24 cellular contexts compared by ENCODE assay signal in genomic region chr3:188769833-188770232, GRCh38.
"Had no signal": no experiment of that assay in that cellular context is flagged by ENCODE, and none has a peak within 500 bp of the region (broad histone marks: within the 10 kb centered on the region; RNA-seq: fewer than 3 reads in every experiment).

No MANE protein-coding gene starts in this region.

- H3K36me3 ChIP-seq: ascending aorta, esophagus muscularis mucosa, lower lobe of right lung, stomach, suprapubic skin, transverse colon, vagina had no signal

- H3K4me3 ChIP-seq: ascending aorta, esophagus muscularis mucosa, lower lobe of right lung, mucosa of descending colon, stomach, suprapubic skin, transverse colon, vagina had no signal

- H3K27ac Mint-ChIP-seq: activated CD4-positive, alpha-beta T cell treated with anti-CD3 and anti-CD28 coated beads, Interleukin-2, amount 10 ng/mL, durations not matched to agents 24 days and 14 days; activated naive CD4-positive, alpha-beta T cell treated with anti-CD3 and anti-CD28 coated beads, Interleukin-2, amount 50 U/mL, for 72 hours; stimulated activated memory B cell treated with anti-CD40 and anti-IgM and Interleukin-4, amounts not matched to agents 10 μg/mL and 1 μg/mL and 100 μg/mL, for 72 hours had no signal

- H3K36me3 Mint-ChIP-seq: activated naive CD4-positive, alpha-beta T cell treated with anti-CD3 and anti-CD28 coated beads, Interleukin-2, amount 50 U/mL, for 72 hours had no signal

- H3K27ac ChIP-seq: lower lobe of right lung, stomach, suprapubic skin, transverse colon, vagina, VCaP had no signal

- DNase-seq: activated CD4-positive, alpha-beta T cell treated with anti-CD3 and anti-CD28 coated beads, Interleukin-2, amount 10 ng/mL, durations not matched to agents 24 days and 14 days; activated gamma-delta T cell treated with Interleukin-2 at 50 U/mL for 16 hours; activated T-cell treated with anti-CD3 and anti-CD28 coated beads, Interleukin-2, amount 50 U/mL, for 1 hour; central memory CD4-positive, alpha-beta T cell; effector memory CD4-positive, alpha-beta T cell; islet precursor cell; left colon; lower lobe of right lung; mesendoderm; mucosa of descending colon; occipital lobe; small intestine; stimulated activated CD4-positive, alpha-beta T cell treated with anti-CD3 and anti-CD28 coated beads, Interleukin-15, amount 100 ng/mL, for 24 hours; stomach; transverse colon had no signal

- H3K9me3 ChIP-seq: ascending aorta, esophagus muscularis mucosa, lower lobe of right lung, mucosa of descending colon, stomach, suprapubic skin, transverse colon, vagina had no signal

- H3K4me3 Mint-ChIP-seq: activated CD4-positive, alpha-beta T cell treated with anti-CD3 and anti-CD28 coated beads, Interleukin-2, amount 10 ng/mL, durations not matched to agents 24 days and 14 days; stimulated activated memory B cell treated with anti-CD40 and anti-IgM and Interleukin-4, amounts not matched to agents 10 μg/mL and 1 μg/mL and 100 μg/mL, for 72 hours had no signal

- H3K9me3 Mint-ChIP-seq: activated CD4-positive, alpha-beta T cell treated with anti-CD3 and anti-CD28 coated beads, Interleukin-2, amount 10 ng/mL, durations not matched to agents 24 days and 14 days; activated naive CD4-positive, alpha-beta T cell treated with anti-CD3 and anti-CD28 coated beads, Interleukin-2, amount 50 U/mL, for 72 hours; stimulated activated memory B cell treated with anti-CD40 and anti-IgM and Interleukin-4, amounts not matched to agents 10 μg/mL and 1 μg/mL and 100 μg/mL, for 72 hours had no signal

- H3K27me3 ChIP-seq: ascending aorta, esophagus muscularis mucosa, stomach, suprapubic skin, transverse colon, vagina had no signal

- H3K4me1 Mint-ChIP-seq: activated CD4-positive, alpha-beta T cell treated with anti-CD3 and anti-CD28 coated beads, Interleukin-2, amount 10 ng/mL, durations not matched to agents 24 days and 14 days; stimulated activated memory B cell treated with anti-CD40 and anti-IgM and Interleukin-4, amounts not matched to agents 10 μg/mL and 1 μg/mL and 100 μg/mL, for 72 hours had no signal

- ATAC-seq: activated CD4-positive, CD25-positive, alpha-beta regulatory T cell treated with anti-CD3 and anti-CD28 coated beads, Interleukin-2, amount 50 U/mL, for 24 hours; activated naive CD4-positive, alpha-beta T cell treated with anti-CD3 and anti-CD28 coated beads, Interleukin-2, amount 50 U/mL, for 72 hours; left colon; lower lobe of right lung; mucosa of descending colon; sciatic nerve; stimulated activated memory B cell treated with anti-CD40 and anti-IgM and Interleukin-4, amounts not matched to agents 10 μg/mL and 1 μg/mL and 100 μg/mL, for 72 hours had no signal

- H3K4me1 ChIP-seq: suprapubic skin had no signal

- H3K27me3 Mint-ChIP-seq: stimulated activated memory B cell treated with anti-CD40 and anti-IgM and Interleukin-4, amounts not matched to agents 10 μg/mL and 1 μg/mL and 100 μg/mL, for 72 hours had no signal
